8 cellular contexts compared by ENCODE assay signal in the genomic region with DNA sequence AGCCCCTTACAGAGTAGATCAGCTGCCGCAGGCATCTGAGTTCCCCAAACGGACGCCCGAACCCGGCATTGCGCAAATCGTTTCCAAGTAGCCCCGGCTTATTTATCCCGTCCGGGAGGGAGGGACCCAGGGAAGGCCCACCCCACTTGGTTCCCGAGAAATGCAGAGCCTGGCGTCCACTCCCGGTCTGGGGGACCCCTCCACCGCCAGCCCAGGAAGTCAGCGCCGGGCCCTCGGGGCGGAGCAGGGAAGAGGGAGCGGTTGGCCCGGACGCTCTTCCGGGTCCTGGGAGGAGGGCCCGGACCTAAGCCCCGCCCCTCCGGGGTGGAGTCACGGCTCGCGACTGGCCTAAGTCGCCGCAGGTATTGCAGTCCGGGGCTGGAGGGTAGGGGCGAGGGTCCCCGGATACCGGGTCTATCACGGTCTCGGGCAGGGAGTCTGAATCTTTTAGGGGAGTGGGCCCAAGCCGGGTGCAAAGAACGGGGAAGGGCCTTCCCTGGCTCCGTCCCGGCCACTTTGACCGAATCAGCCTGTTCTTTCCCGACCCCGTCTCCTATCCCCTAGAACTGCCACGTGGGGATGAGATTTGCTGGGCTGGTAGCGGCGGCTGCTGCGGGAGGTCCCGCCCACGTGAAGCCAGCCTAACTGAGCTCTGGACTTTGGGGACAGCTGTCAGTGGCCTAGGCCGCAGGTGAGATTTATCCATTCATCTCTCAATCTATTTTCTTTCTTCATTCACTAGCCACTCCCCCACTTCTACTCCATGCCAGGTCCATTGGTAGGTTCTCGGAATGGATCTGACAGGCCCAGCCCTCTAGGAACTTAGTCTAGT. TPM values are rescaled to one million over a fixed set of nuclear protein-coding genes. Genes with fewer than 3 reads are reported as not detected.
DNase-seq lines count a peak whose midpoint lies in the region; ATAC-seq, FAIRE-seq and TF ChIP-seq lines count a peak whose summit lies in the region.

A gene with protein sequence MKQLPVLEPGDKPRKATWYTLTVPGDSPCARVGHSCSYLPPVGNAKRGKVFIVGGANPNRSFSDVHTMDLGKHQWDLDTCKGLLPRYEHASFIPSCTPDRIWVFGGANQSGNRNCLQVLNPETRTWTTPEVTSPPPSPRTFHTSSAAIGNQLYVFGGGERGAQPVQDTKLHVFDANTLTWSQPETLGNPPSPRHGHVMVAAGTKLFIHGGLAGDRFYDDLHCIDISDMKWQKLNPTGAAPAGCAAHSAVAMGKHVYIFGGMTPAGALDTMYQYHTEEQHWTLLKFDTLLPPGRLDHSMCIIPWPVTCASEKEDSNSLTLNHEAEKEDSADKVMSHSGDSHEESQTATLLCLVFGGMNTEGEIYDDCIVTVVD (plus strand): TSS at position 327 of the 832 bp plus-strand sequence. CDS start 2,472 bp downstream, outside the sequence.

- H3K9me3 ChIP-seq in BLaER1 = no peaks in the 10 kb centered on the region
- no peaks in the 10 kb centered on the region for H3K9me3 ChIP-seq in HepG2 (ENCODE audit: low read length)

- peaks cover 10% of the 10 kb centered on the region for H3K79me2 ChIP-seq in HepG2 (ENCODE audit: insufficient read depth, low read length)

- H3K27ac Mint-ChIP-seq in dendritic cell treated with granulocyte-macrophage colony-stimulating factor and Interleukin-4, amounts not matched to agents 40 ng/mL and 50 ng/mL, for 4 days = peak within 1 kb of the TSS; percentile 94

- H3K4me1 ChIP-seq in BLaER1 (peaks cover 14% of the 10 kb centered on the region), HepG2 (ENCODE audit: insufficient read depth, low read length) (peaks cover 51% of the 10 kb centered on the region)

- FAIRE-seq in HepG2 (lab: Jason Lieb, UNC) = peak; percentile 56

- H4K20me1 ChIP-seq in BLaER1 = no peaks in the 10 kb centered on the region
- no peaks in the 10 kb centered on the region for H4K20me1 ChIP-seq in HepG2 (ENCODE audit: insufficient read depth, low read length)

- TF ChIP-seq RAD21 in HepG2 (CRISPR knock-in tag; IDR thresholded peaks at IDR 0.05) = peak; percentile 45; the same call in 1 of the 2 replicates

- in situ Hi-C loops in HepG2 (cut with HindIII; ENCODE audit: extremely low pct_ligation_motif_present, low pct_unique_long_range_greater_than_20kb) = no loop called here

- peak; percentile 97 for ATAC-seq in GM19324 (IDR thresholded peaks at IDR 0.05; ENCODE audit: low FRiP score, unreplicated experiment)
- peak; percentile 81 for ATAC-seq in HG03469 (IDR thresholded peaks at IDR 0.05; ENCODE audit: unreplicated experiment)
- peak; percentile 93 for ATAC-seq in HepG2

- peak within 1 kb of the TSS; percentile 79 for H3K4me3 ChIP-seq in BLaER1
- H3K4me3 ChIP-seq in HepG2 (replicated peaks in 1 of 3; ENCODE audit: insufficient read depth in 1 of 3, low read depth in 2 of 3, low read length in 3 of 3) = peak within 1 kb of the TSS; percentile 76 to 90 (median 77)

- WGBS in HepG2 (ENCODE audit: low lambda C conversion rate) = under 1% methylated on average over 27 of the region's 51 CpGs

- TF ChIP-seq EP300 in HepG2 (IDR thresholded peaks at IDR 0.05; ENCODE audit: low read depth in 2 of 2, low read length in 2 of 2) (no peak), HepG2 (CRISPR knock-in tag; IDR thresholded peaks at IDR 0.05; ENCODE audit: borderline replicate concordance) (no peak)

- peaks cover 4% of the 10 kb centered on the region for H3K27me3 Mint-ChIP-seq in dendritic cell treated with granulocyte-macrophage colony-stimulating factor and Interleukin-4, amounts not matched to agents 40 ng/mL and 50 ng/mL, for 4 days

- peak within 1 kb of the TSS; percentile 90 for H3K4me3 Mint-ChIP-seq in dendritic cell treated with granulocyte-macrophage colony-stimulating factor and Interleukin-4, amounts not matched to agents 40 ng/mL and 50 ng/mL, for 4 days

- BruUV-seq in HepG2 (replicated peaks; lab: Mats Ljungman, UMichigan) = TSS peak; percentile 83

- H3K27ac ChIP-seq in BLaER1 = peak within 1 kb of the TSS; percentile 90
- H3K27ac ChIP-seq in HepG2 (ENCODE audit: extremely low read length, insufficient read depth, low read length) = peak within 1 kb of the TSS; percentile 91

- peak within 1 kb of the TSS; percentile 74 for H3K4me2 ChIP-seq in BLaER1
- H3K4me2 ChIP-seq in HepG2 (ENCODE audit: low read depth, low read length) = peak within 1 kb of the TSS; percentile 95

- peaks cover 27% of the 10 kb centered on the region for H3K4me1 Mint-ChIP-seq in dendritic cell treated with granulocyte-macrophage colony-stimulating factor and Interleukin-4, amounts not matched to agents 40 ng/mL and 50 ng/mL, for 4 days (ENCODE audit: low read depth)

- no peaks in the 10 kb centered on the region for H3K27me3 ChIP-seq in BLaER1
- no peaks in the 10 kb centered on the region for H3K27me3 ChIP-seq in HepG2 (ENCODE audit: control insufficient read depth in 1 of 2, insufficient read depth in 2 of 2, low read length in 2 of 2)

- POLR2A ChIA-PET in HepG2 (lab: Yijun Ruan, JAX) = interaction anchor here (0.7 to 4.6 kb wide), 7 partner anchors 10 to 370 kb away, joined by 3 to 59 read pairs (median 6); partner anchors contain the start of genes HSPA5 and PPP6C

- DNase-seq in NCI-H526 treated with DMSO at 0.1 percent for 48 hours (lab: John Stamatoyannopoulos, UW) (peak; percentile 38), HepG2 (ENCODE audit: low spot score) (peak; percentile 89)
- DNase-seq in activated CD4-positive, alpha-beta T cell treated with anti-CD3 and anti-CD28 coated beads, Interleukin-2, amount 50 U/mL, for 24 hours (ENCODE audit: low read depth in 1 of 2, low spot score in 1 of 2) = peak; percentile 84
- peak; percentile 92 for DNase-seq in stimulated activated CD4-positive, alpha-beta T cell treated with anti-CD3 and anti-CD28 coated beads, Interleukin-4, amount 100 ng/mL, for 1 hour

- peaks cover 35% of the 10 kb centered on the region for H3K36me3 Mint-ChIP-seq in dendritic cell treated with granulocyte-macrophage colony-stimulating factor and Interleukin-4, amounts not matched to agents 40 ng/mL and 50 ng/mL, for 4 days (ENCODE audit: low read depth)

- intact Hi-C loops in dendritic cell treated with granulocyte-macrophage colony-stimulating factor and Interleukin-4, amounts not matched to agents 40 ng/mL and 50 ng/mL, for 4 days (cut with micrococcal nuclease) = loop anchor here (1.0 to 2.0 kb wide), 3 partner anchors 10 to 70 kb away; partner anchors contain the start of gene GAPVD1
- intact Hi-C loops in HepG2 (cut with micrococcal nuclease; ENCODE audit: unreplicated experiment) = loop anchor here (2.0 kb wide), 1 partner anchor 40 kb away; the partner anchor contains the start of gene HSPA5

- H3K9ac ChIP-seq in BLaER1 (peak within 1 kb of the TSS; percentile 87), HepG2 (ENCODE audit: insufficient read depth, low read depth, low read length) (peak within 1 kb of the TSS; percentile 78)

- 0 out of 2 replicates have a peak, but pooled peaks have one; percentile 12 for TF ChIP-seq CTCF in HepG2 (CRISPR knock-in tag; IDR thresholded peaks at IDR 0.05)

- CTCF ChIA-PET in HepG2 (lab: Yijun Ruan, JAX; ENCODE audit: low intra/inter-chr PET ratio, low total read pairs) = no interaction called here

- H3K9me3 Mint-ChIP-seq in dendritic cell treated with granulocyte-macrophage colony-stimulating factor and Interleukin-4, amounts not matched to agents 40 ng/mL and 50 ng/mL, for 4 days = peaks cover 6% of the 10 kb centered on the region

- no peak within 1 kb of the TSS for H2AFZ ChIP-seq in HepG2 (ENCODE audit: low read length)

- H3K36me3 ChIP-seq in BLaER1 (peaks cover 31% of the 10 kb centered on the region), HepG2 (replicated peaks in 1 of 2; ENCODE audit: control insufficient read depth in 1 of 2, insufficient read depth in 2 of 2, low read length in 2 of 2) (peaks cover 0 to 5% of the 10 kb centered on the region in 2 experiments; a peak in 1 of 5 replicates)

- peak; percentile 94 for TF ChIP-seq POLR2A in HepG2 (IDR thresholded peaks at IDR 0.05; ENCODE audit: insufficient read depth in 1 of 2, low read depth in 2 of 2, low read length in 2 of 2)

TF ChIP-seq in HepG2, 621 proteins besides CTCF, POLR2A, EP300 and RAD21 (continues in another document):
- TF ChIP-seq RXRB (CRISPR knock-in tag; IDR thresholded peaks at IDR 0.05; ENCODE audit: borderline replicate concordance) = no peak
- TF ChIP-seq NR2F6 (IDR thresholded peaks at IDR 0.05) = no peak
- 0 out of 2 replicates have a peak, but pooled peaks have one; percentile 4 for TF ChIP-seq NR2F6 (CRISPR knock-in tag; IDR thresholded peaks at IDR 0.05)
- TF ChIP-seq SP4 (CRISPR knock-in tag; IDR thresholded peaks at IDR 0.05) = peak; percentile 81
- TF ChIP-seq RFX3 (CRISPR knock-in tag; IDR thresholded peaks at IDR 0.05) = 0 out of 2 replicates have a peak, but pooled peaks have one; percentile 19
- TF ChIP-seq SUZ12 (IDR thresholded peaks at IDR 0.05; ENCODE audit: low read depth, low read length) = no peak
- TF ChIP-seq ZNF775 (CRISPR knock-in tag; IDR thresholded peaks at IDR 0.05; ENCODE audit: borderline replicate concordance) = no peak
- TF ChIP-seq THAP11 (CRISPR knock-in tag; IDR thresholded peaks at IDR 0.05) = peak; percentile 79
- peak; percentile 11; the same call in 1 of the 2 replicates for TF ChIP-seq HCFC1 (IDR thresholded peaks at IDR 0.05; ENCODE audit: low read depth, low read length)

RNA-seq across cellular contexts. Expression of the gene that starts here (rescaled TPM):
- total RNA-seq in HepG2 (2016; rRNA removed; fragmentation: Illumina TruSeq; extraction: Trizol) = 90.0 and 103 TPM in 2 replicates
- total RNA-seq in HepG2 (2016; cell fraction: cytosol; rRNA removed; fragmentation: Illumina TruSeq; extraction: Trizol; ENCODE audit: low read depth) = 53.4 and 72.5 TPM in 2 replicates
- total RNA-seq in HepG2 (2016; cell fraction: insoluble cytoplasmic fraction; rRNA removed; fragmentation: Illumina TruSeq; extraction: Trizol) = 93.4 and 96.8 TPM in 2 replicates
- 85.0 and 123 TPM in 2 replicates for total RNA-seq in HepG2 (2016; cell fraction: membrane; rRNA removed; fragmentation: Illumina TruSeq; extraction: Trizol)
- total RNA-seq in HepG2 (2016; cell fraction: nucleus; rRNA removed; fragmentation: Illumina TruSeq; extraction: Trizol) = 41.3 and 42.3 TPM in 2 replicates
- 61.1 and 75.5 TPM in 2 replicates for polyA plus RNA-seq in HepG2 (2011; rRNA removed)
- 64.3 and 75.5 TPM in 2 replicates for polyA plus RNA-seq in HepG2 (2011; cell fraction: cytosol; rRNA removed)
- 34.1 and 38.7 TPM in 2 replicates for polyA plus RNA-seq in HepG2 (2011; cell fraction: nucleus; rRNA removed)
- 49.1 and 54.5 TPM in 2 replicates for polyA plus RNA-seq in HepG2 (2012)
- 46.9 and 76.5 TPM in 2 replicates for polyA plus RNA-seq in HepG2 (2016; cell fraction: cytosol; fragmentation: Illumina TruSeq; extraction: Trizol; ENCODE audit: low read depth)
- 89.7 and 90.2 TPM in 2 replicates for polyA plus RNA-seq in HepG2 (2016; cell fraction: insoluble cytoplasmic fraction; fragmentation: Illumina TruSeq; extraction: Trizol; ENCODE audit: low read depth)
- polyA plus RNA-seq in HepG2 (2016; cell fraction: membrane; fragmentation: Illumina TruSeq; extraction: Trizol; ENCODE audit: low read depth) = 64.9 and 87.8 TPM in 2 replicates
- 63.0 and 63.2 TPM in 2 replicates for polyA plus RNA-seq in HepG2 (2016; cell fraction: nucleus; fragmentation: Illumina TruSeq; extraction: Trizol; ENCODE audit: insufficient read depth, low read depth)
- polyA minus RNA-seq in HepG2 (2011; rRNA and poly(A)+ RNA removed; ENCODE audit: low replicate concordance) = 38.7 and 63.4 TPM in 2 replicates
- polyA minus RNA-seq in HepG2 (2011; cell fraction: cytosol; rRNA and poly(A)+ RNA removed) = 18.4 and 19.4 TPM in 2 replicates
- 12.0 and 14.9 TPM in 2 replicates for polyA minus RNA-seq in HepG2 (2011; cell fraction: nucleus; rRNA and poly(A)+ RNA removed)

Comparison
In these comparisons a context has a peak if more than half of its experiments do, and no peak if none do; other contexts are left out.
1. Peak in every context shown above with its lines: DNase-seq, ATAC-seq, H3K4me3 ChIP-seq and H3K27ac ChIP-seq.
2. DNase-seq: peak in every context shown above with its lines; median percentile 92 in stimulated activated CD4-positive, alpha-beta T cell treated with anti-CD3 and anti-CD28 coated beads, Interleukin-4, amount 100 ng/mL, for 1 hour; 89 in HepG2; 84 in activated CD4-positive, alpha-beta T cell treated with anti-CD3 and anti-CD28 coated beads, Interleukin-2, amount 50 U/mL, for 24 hours; 38 in NCI-H526 treated with DMSO at 0.1 percent for 48 hours.